3 cellular contexts compared by ENCODE assay signal in genomic region chr17:7207120-7208001, GRCh38.
TF ChIP-seq lines count a peak whose summit lies in the region.

No MANE protein-coding gene starts in this region.

TF ChIP-seq in IMR-90, 13 proteins besides CTCF, POLR2A, EP300 and RAD21:
- no peak for TF ChIP-seq ELK1 (IDR thresholded peaks at IDR 0.05; ENCODE audit: borderline replicate concordance, low read depth, low read length)
- TF ChIP-seq MXI1 (IDR thresholded peaks at IDR 0.05; ENCODE audit: borderline replicate concordance, low read depth, low read length), result no peak
- no peak for TF ChIP-seq RCOR1 (IDR thresholded peaks at IDR 0.05; ENCODE audit: insufficient replicate concordance, low read length)
- no peak for TF ChIP-seq BHLHE40 (IDR thresholded peaks at IDR 0.05; ENCODE audit: low read depth, low read length)
- TF ChIP-seq MAZ (IDR thresholded peaks at IDR 0.05; ENCODE audit: borderline replicate concordance, low read depth, low read length), result no peak
- TF ChIP-seq NFE2L2 (IDR thresholded peaks at IDR 0.05; ENCODE audit: low read depth, low read length), result no peak
- TF ChIP-seq USF2 (IDR thresholded peaks at IDR 0.05; ENCODE audit: low read depth, low read length), result no peak
- no peak for TF ChIP-seq MAFK (IDR thresholded peaks at IDR 0.05; ENCODE audit: low read depth, low read length)
- TF ChIP-seq CEBPB (IDR thresholded peaks at IDR 0.05; ENCODE audit: low read depth, low read length), result no peak
- no peak for TF ChIP-seq FOS (IDR thresholded peaks at IDR 0.05; ENCODE audit: low read depth, low read length)
- TF ChIP-seq RFX5 (IDR thresholded peaks at IDR 0.05; ENCODE audit: low read depth, low read length), result no peak
- no peak for TF ChIP-seq SMC3 (IDR thresholded peaks at IDR 0.05; ENCODE audit: low read depth, low read length)
- no peak for TF ChIP-seq CHD1 (IDR thresholded peaks at IDR 0.05; ENCODE audit: low read depth, low read length)

TF ChIP-seq in H1, 55 proteins besides CTCF, POLR2A, EP300 and RAD21:
- TF ChIP-seq KDM1A (IDR thresholded peaks at IDR 0.05; ENCODE audit: borderline replicate concordance, low read length), result peak; percentile 17; the same call in 1 of the 2 replicates
- TF ChIP-seq ATF3 (IDR thresholded peaks at IDR 0.05; ENCODE audit: insufficient read depth, low read depth, low read length), result no peak
- TF ChIP-seq BRCA1 (IDR thresholded peaks at IDR 0.05; ENCODE audit: low read depth, low read length), result no peak
- no peak for TF ChIP-seq ZNF274 (IDR thresholded peaks at IDR 0.05; ENCODE audit: borderline replicate concordance, extremely low read depth, low read length)
- peak; percentile 50; the same call in 1 of the 2 replicates for TF ChIP-seq EGR1 (IDR thresholded peaks at IDR 0.05; ENCODE audit: borderline replicate concordance, low read depth, low read length)
- no peak for TF ChIP-seq RXRA (IDR thresholded peaks at IDR 0.05; ENCODE audit: insufficient read depth, low read depth, low read length)
- 0 out of 2 replicates have a peak, but pooled peaks have one; percentile 6 for TF ChIP-seq RBBP5 (IDR thresholded peaks at IDR 0.05; ENCODE audit: borderline replicate concordance, low read depth, low read length)
TF ChIP-seq in H1: peak in this region for 3.

TF ChIP-seq in neural cell, 6 proteins besides CTCF, POLR2A, EP300 and RAD21:
- TF ChIP-seq SMC3 (conservative IDR thresholded peaks at IDR 0.05; ENCODE audit: poor library complexity) (no peak), TAF1 (IDR thresholded peaks at IDR 0.05; ENCODE audit: low read depth) (no peak), EZH2 (IDR thresholded peaks at IDR 0.05; ENCODE audit: borderline replicate concordance, insufficient read depth, low read length, poor library complexity, severe bottlenecking) (no peak), REST (IDR thresholded peaks at IDR 0.05; ENCODE audit: borderline replicate concordance) (no peak), POLR2AphosphoS5 (IDR thresholded peaks at IDR 0.05) (no peak), MXI1 (conservative IDR thresholded peaks at IDR 0.05; ENCODE audit: poor library complexity, severe bottlenecking) (no peak)
